Comparison of ENCODE assay signal across 7 cellular contexts in the genomic region with DNA sequence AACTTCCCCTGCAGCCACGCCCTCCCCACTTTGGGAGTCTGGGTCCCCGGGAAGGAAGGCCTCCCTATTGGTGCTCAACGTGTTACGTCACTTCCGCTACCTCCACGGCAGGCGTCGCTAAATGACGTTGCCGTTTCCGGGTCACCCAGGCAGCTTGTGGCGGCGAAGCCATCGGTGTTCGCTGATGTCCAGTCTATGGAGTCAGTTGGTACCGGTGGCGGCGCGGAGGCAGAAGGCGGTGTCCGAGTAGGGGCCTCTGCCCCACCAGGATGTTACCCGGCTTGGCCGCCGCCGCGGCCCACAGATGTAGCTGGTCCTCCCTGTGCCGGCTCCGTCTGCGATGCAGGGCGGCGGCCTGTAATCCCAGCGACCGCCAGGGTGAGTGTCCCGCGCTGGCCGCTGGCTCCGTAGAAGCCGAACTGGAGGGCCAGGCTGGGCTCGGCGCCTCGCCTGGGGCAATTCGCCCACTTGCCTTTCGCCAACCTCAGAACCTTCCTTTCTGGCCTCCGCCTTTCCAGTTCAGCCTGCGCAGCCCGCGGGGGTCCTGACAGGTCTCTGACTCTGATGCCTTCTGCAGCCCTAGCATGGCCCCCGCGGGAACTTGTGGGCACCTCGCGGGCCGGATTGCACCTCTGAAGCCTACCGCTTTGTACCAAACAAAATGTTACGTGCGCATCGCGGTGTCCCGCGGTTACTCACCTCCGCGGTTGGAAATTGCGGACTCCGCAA.
DNase-seq lines count a peak whose midpoint lies in the region; ATAC-seq lines count a peak whose summit lies in the region.

SLC30A9 (plus strand) TSS at position 148 of the 729 bp plus-strand sequence; CDS start at position 270, 122 bp downstream.

- ATAC-seq in GM18508 (IDR thresholded peaks at IDR 0.05; ENCODE audit: insufficient read depth, unreplicated experiment) = peak; percentile 95
- ATAC-seq in HG03025 (IDR thresholded peaks at IDR 0.05; ENCODE audit: low FRiP score, unreplicated experiment) = peak; percentile 99

- DNase-seq in NCI-H2029 treated with DMSO at 0.1 percent for 48 hours (lab: John Stamatoyannopoulos, UW) (peak; percentile 69), T-helper 9 cell (peak; percentile 89), astrocyte of the hippocampus (ENCODE audit: low read depth, low spot score) (peak; percentile 97), hippocampal formation (lab: John Stamatoyannopoulos, UW) (peak; percentile 94 to 96), retina (peak; percentile 98)

Comparison
In these comparisons a context has a peak if more than half of its experiments do, and no peak if none do; other contexts are left out.
1. Peak in every context shown above with its lines: DNase-seq and ATAC-seq.